In genomic region chr16:30510392-30510938, GRCh38 we compare ENCODE assay signal across 26 cellular contexts. TPM values are rescaled to one million over a fixed set of nuclear protein-coding genes. Genes with fewer than 3 reads are reported as not detected.
DNase-seq lines count a peak whose midpoint lies in the region; ATAC-seq and TF ChIP-seq lines count a peak whose summit lies in the region.
"Had no signal": no experiment of that assay in that cellular context is flagged by ENCODE, and none has a peak within 500 bp of the region (broad histone marks: within the 10 kb centered on the region; RNA-seq: fewer than 3 reads in every experiment).

No MANE protein-coding gene starts in this region.

- no peaks in the 10 kb centered on the region for H3K27me3 Mint-ChIP-seq in T-helper 2 cell treated with Interferon-gamma antibody and Interleukin-4, amounts not matched to agents 5 μg/mL and 100 μg/mL, for 36 hours (ENCODE audit: low read depth)
- no peaks in the 10 kb centered on the region for H3K27me3 Mint-ChIP-seq in CD4-positive, alpha-beta memory T cell
- H3K27me3 Mint-ChIP-seq: type B pancreatic cell had no signal

- POLR2A ChIA-PET in CD4-positive, alpha-beta memory T cell (lab: Charles Lee; ENCODE audit: partially characterized antibody), result interaction anchor here (0.6 to 2.8 kb wide), 16 partner anchors 10 to 295 kb away, joined by 3 to 15 read pairs (median 4); partner anchors contain the start of genes DCTPP1, ITGAL and ZNF689

- intact Hi-C loops in CD4-positive, alpha-beta memory T cell (cut with micrococcal nuclease), result no loop called here
- intact Hi-C loops in left colon (cut with DNase I, micrococcal nuclease), result no loop called here

- H3K27me3 ChIP-seq in CD4-positive, alpha-beta memory T cell (ENCODE audit: insufficient read depth, low read length), result no peaks in the 10 kb centered on the region
- H3K27me3 ChIP-seq: brain microvascular endothelial cell, neutrophil had no signal

- H3K4me1 Mint-ChIP-seq in T-helper 2 cell treated with Interferon-gamma antibody and Interleukin-4, amounts not matched to agents 5 μg/mL and 100 μg/mL, for 36 hours (ENCODE audit: low read depth), result peaks cover 2% of the 10 kb centered on the region
- H3K4me1 Mint-ChIP-seq in CD4-positive, alpha-beta memory T cell, result peaks cover 0 to 12% (median 5%) of the 10 kb centered on the region in 4 donors

- no peaks in the 10 kb centered on the region for H3K9me3 Mint-ChIP-seq in T-helper 2 cell treated with Interferon-gamma antibody and Interleukin-4, amounts not matched to agents 5 μg/mL and 100 μg/mL, for 36 hours
- H3K9me3 Mint-ChIP-seq in CD4-positive, alpha-beta memory T cell, result no peaks in the 10 kb centered on the region
- H3K9me3 Mint-ChIP-seq: type B pancreatic cell had no signal

- peak overlapping the region; percentile 21 for H3K27ac ChIP-seq in CD4-positive, alpha-beta memory T cell (ENCODE audit: low read depth, low read length)
- H3K27ac ChIP-seq: brain microvascular endothelial cell, HL-60, neutrophil, psoas muscle, SJCRH30 had no signal

- H3K4me3 ChIP-seq in CD4-positive, alpha-beta memory T cell (ENCODE audit: low read length in 2 of 2), result no peak overlapping the region
- H3K4me3 ChIP-seq: psoas muscle, SJCRH30 had no signal

- H3K4me3 Mint-ChIP-seq in T-helper 2 cell treated with Interferon-gamma antibody and Interleukin-4, amounts not matched to agents 5 μg/mL and 100 μg/mL, for 36 hours, result no peak overlapping the region
- no peak overlapping the region for H3K4me3 Mint-ChIP-seq in CD4-positive, alpha-beta memory T cell
- H3K4me3 Mint-ChIP-seq: type B pancreatic cell had no signal

- H3K27ac Mint-ChIP-seq in T-helper 2 cell treated with Interferon-gamma antibody and Interleukin-4, amounts not matched to agents 5 μg/mL and 100 μg/mL, for 36 hours, result peak overlapping the region; percentile 7
- H3K27ac Mint-ChIP-seq in CD4-positive, alpha-beta memory T cell, result peak overlapping the region in 5 of 7 donors; percentile 7 to 80 (median 69)
- H3K27ac Mint-ChIP-seq: type B pancreatic cell had no signal

- H3K4me1 ChIP-seq in CD4-positive, alpha-beta memory T cell (ENCODE audit: insufficient read depth, low read length), result no peaks in the 10 kb centered on the region
- H3K4me1 ChIP-seq: psoas muscle, SJCRH30 had no signal

- in situ Hi-C loops in GM13977 (cut with MboI; ENCODE audit: low pct_unique_long_range_greater_than_20kb, low sequenced_read_pairs, unreplicated experiment), result no loop called here

- no peaks in the 10 kb centered on the region for H3K9me3 ChIP-seq in CD4-positive, alpha-beta memory T cell (ENCODE audit: control insufficient read depth in 1 of 2, low read length in 2 of 2)
- H3K9me3 ChIP-seq: neutrophil, psoas muscle, SJCRH30 had no signal

- ATAC-seq in left colon (peak; percentile 83), HG03460 (IDR thresholded peaks at IDR 0.05; ENCODE audit: unreplicated experiment) (no peak)
- ATAC-seq: activated CD4-positive, CD25-positive, alpha-beta regulatory T cell treated with anti-CD3 and anti-CD28 coated beads, Interleukin-2, amount 50 U/mL, for 24 hours; HCT116; psoas muscle had no signal

- TF ChIP-seq CTCF in GM13977 (IDR thresholded peaks at IDR 0.05; ENCODE audit: extremely low read depth, insufficient read depth, missing control alignments), result no peak

- DNase-seq in T-helper 2 cell treated with Interferon-gamma antibody and Interleukin-4, amounts not matched to agents 5 μg/mL and 100 μg/mL, for 36 hours (ENCODE audit: low spot score), result no peak
- DNase-seq in T-helper 2 cell, result no peak
- DNase-seq in CD4-positive, alpha-beta memory T cell, result no peak
- no peak for DNase-seq in left colon
- DNase-seq in GM13977 (ENCODE audit: low spot score), result no peak
- DNase-seq: 8988T; AML-193; brain microvascular endothelial cell; COR-L47; effector CD4-positive, alpha-beta T cell; GDM1; head of caudate nucleus; mammary epithelial cell; NCI-H187; NCI-H526 treated with DMSO at 0.1 percent for 48 hours; psoas muscle; SJCRH30; stimulated activated CD8-positive, alpha-beta memory T cell treated with anti-CD3 and anti-CD28 coated beads, Interleukin-4, amount 100 ng/mL, for 48 hours had no signal

- H3K36me3 Mint-ChIP-seq in T-helper 2 cell treated with Interferon-gamma antibody and Interleukin-4, amounts not matched to agents 5 μg/mL and 100 μg/mL, for 36 hours (ENCODE audit: low read depth), result peaks cover 71% of the 10 kb centered on the region
- peaks cover 55 to 65% of the 10 kb centered on the region in 2 donors for H3K36me3 Mint-ChIP-seq in CD4-positive, alpha-beta memory T cell
- H3K36me3 Mint-ChIP-seq: type B pancreatic cell had no signal

- CTCF ChIA-PET in CD4-positive, alpha-beta memory T cell (lab: Charles Lee; ENCODE audit: partially characterized antibody), result interaction anchor here (1.2 to 1.7 kb wide), 6 partner anchors 9 to 119 kb away, joined by 3 to 8 read pairs (median 4); partner anchors contain the start of gene ZNF747

- peaks cover 71% of the 10 kb centered on the region for H3K36me3 ChIP-seq in CD4-positive, alpha-beta memory T cell (ENCODE audit: insufficient read depth, low read length)
- H3K36me3 ChIP-seq: brain microvascular endothelial cell, SJCRH30 had no signal

RNA-seq across cellular contexts. Expression of gene ZNF768, which starts 15.9 kb away (rescaled TPM):
- total RNA-seq in CD4-positive, alpha-beta memory T cell, result 1 to 10 TPM; 5.8 to 6.1 TPM
- 1 to 10 TPM in 1 of 2 donors, under 1 TPM in 1; 0.69 to 1.7 TPM for polyA plus RNA-seq in CD4-positive, alpha-beta memory T cell
- total RNA-seq in left colon, result 10 to 100 TPM; 58.7 to 62.4 TPM

RNA-seq across cellular contexts. Expression of gene ZNF747, which starts 24.2 kb away (rescaled TPM):
- 10 to 100 TPM; 15.7 to 17.8 TPM for total RNA-seq in CD4-positive, alpha-beta memory T cell
- polyA plus RNA-seq in CD4-positive, alpha-beta memory T cell, result 1 to 10 TPM; 7.8 to 8.8 TPM
- 10 to 100 TPM in 1 of 2 donors, 1 to 10 TPM in 1; 9.8 to 11.7 TPM for total RNA-seq in left colon

RNA-seq across cellular contexts. Expression of gene ITGAL, which starts 37.9 kb away (rescaled TPM):
- total RNA-seq in CD4-positive, alpha-beta memory T cell, result 100 to 1,000 TPM; 648 to 657 TPM
- 100 to 1,000 TPM; 110 to 159 TPM for polyA plus RNA-seq in CD4-positive, alpha-beta memory T cell
- 1 to 10 TPM; 6.7 to 7.3 TPM for total RNA-seq in left colon
- total RNA-seq: epithelial cell of proximal tubule, LHCN-M2, mammary epithelial cell, SJCRH30 had no signal
- polyA plus RNA-seq: mammary epithelial cell had no signal

RNA-seq across cellular contexts. Expression of gene ZNF764, which starts 47.7 kb away (rescaled TPM):
- 10 to 100 TPM; 28.9 to 29.3 TPM for total RNA-seq in CD4-positive, alpha-beta memory T cell
- 1 to 10 TPM; 4.2 to 8.8 TPM for polyA plus RNA-seq in CD4-positive, alpha-beta memory T cell
- total RNA-seq in left colon, result 10 to 100 TPM; 10.6 to 20.7 TPM

Comparison
In these comparisons a context has a peak if more than half of its experiments do, and no peak if none do; other contexts are left out.
1. RNA of gene ZNF768, which starts 15.9 kb away (total RNA-seq): 58.7 to 62.4 TPM in left colon; 5.8 to 6.1 TPM in CD4-positive, alpha-beta memory T cell; every median in the first group is over 4 times any median in the second.
2. RNA of gene ITGAL, which starts 37.9 kb away (total RNA-seq): 648 to 657 TPM in CD4-positive, alpha-beta memory T cell; 6.7 to 7.3 TPM in left colon; every median in the first group is over 10 times any median in the second.